In genomic region chr3:193572426-193572908, GRCh38 we compare ENCODE assay signal across 8 cellular contexts. TPM values are rescaled to one million over a fixed set of nuclear protein-coding genes. Genes with fewer than 3 reads are reported as not detected.
DNase-seq lines count a peak whose midpoint lies in the region; ATAC-seq and TF ChIP-seq lines count a peak whose summit lies in the region.

No MANE protein-coding gene starts in this region.

- DNase-seq in NCI-H1105 treated with DMSO at 0.1 percent for 48 hours (lab: John Stamatoyannopoulos, UW) (peak; percentile 76), SK-N-MC (ENCODE audit: low read depth, low spot score) (peak; percentile 61), adipocyte (ENCODE audit: low read depth) (peak; percentile 82), left ventricle myocardium inferior (peak; percentile 18), sigmoid colon (peak; percentile 67), posterior vena cava (ENCODE audit: low spot score) (no peak)

- no peak overlapping the region for H3K4me3 ChIP-seq in SK-N-MC
- H3K4me3 ChIP-seq in adipocyte (ENCODE audit: low read length) = no peak overlapping the region
- no peak overlapping the region for H3K4me3 ChIP-seq in left ventricle myocardium inferior
- no peak overlapping the region for H3K4me3 ChIP-seq in sigmoid colon

- no peaks in the 10 kb centered on the region for H3K27me3 ChIP-seq in adipocyte (replicated peaks; ENCODE audit: control insufficient read depth, insufficient read depth, low read length)
- H3K27me3 ChIP-seq in left ventricle myocardium inferior (ENCODE audit: low read depth) = no peaks in the 10 kb centered on the region
- no peaks in the 10 kb centered on the region for H3K27me3 ChIP-seq in sigmoid colon

- intact Hi-C loops in left ventricle myocardium inferior (cut with micrococcal nuclease) (loop anchor here (10.0 kb wide), 2 partner anchors 108 to 1008 kb away; no protein-coding TSS in a partner anchor), sigmoid colon (cut with DNase I) (loop anchor here (2.0 to 10.0 kb wide), 3 partner anchors 756 to 1108 kb away; no protein-coding TSS in a partner anchor), posterior vena cava (cut with DNase I) (loop anchor here (5.0 to 10.0 kb wide), 2 partner anchors 758 to 760 kb away; no protein-coding TSS in a partner anchor)

- TF ChIP-seq POLR2A in sigmoid colon (IDR thresholded peaks at IDR 0.05) = no peak

- H3K4me1 ChIP-seq in adipocyte (ENCODE audit: control insufficient read depth, insufficient read depth, low read length) = no peaks in the 10 kb centered on the region
- no peaks in the 10 kb centered on the region for H3K4me1 ChIP-seq in left ventricle myocardium inferior
- H3K4me1 ChIP-seq in sigmoid colon = no peaks in the 10 kb centered on the region

- H3K9me3 ChIP-seq in SK-N-MC (ENCODE audit: low read depth, low read length) (no peaks in the 10 kb centered on the region), adipocyte (ENCODE audit: control insufficient read depth, low read length) (no peaks in the 10 kb centered on the region), left ventricle myocardium inferior (replicated peaks) (no peaks in the 10 kb centered on the region), sigmoid colon (no peaks in the 10 kb centered on the region)

- no peak for TF ChIP-seq EP300 in sigmoid colon (IDR thresholded peaks at IDR 0.05)

- WGBS in sigmoid colon, 2 donors = 3 to 13% methylated on average over 10 of the region's 10 CpGs

- H3K36me3 ChIP-seq in SK-N-MC (ENCODE audit: insufficient read depth, low read length) = no peaks in the 10 kb centered on the region
- no peaks in the 10 kb centered on the region for H3K36me3 ChIP-seq in adipocyte (ENCODE audit: control insufficient read depth, insufficient read depth, low read length, severe bottlenecking)
- no peaks in the 10 kb centered on the region for H3K36me3 ChIP-seq in left ventricle myocardium inferior
- no peaks in the 10 kb centered on the region for H3K36me3 ChIP-seq in sigmoid colon

- peak; percentile 57 for ATAC-seq in HG02642 (IDR thresholded peaks at IDR 0.05; ENCODE audit: poor library complexity, unreplicated experiment)

- H3K9ac ChIP-seq in SK-N-MC (ENCODE audit: insufficient read length) (no peak overlapping the region), adipocyte (ENCODE audit: low read length) (no peak overlapping the region)

- TF ChIP-seq CTCF in GM12873 (IDR thresholded peaks at IDR 0.05; ENCODE audit: insufficient read depth, low read depth, low read length, missing control alignments) = peak; percentile 84
- peak; percentile 84 for TF ChIP-seq CTCF in left ventricle myocardium inferior (IDR thresholded peaks at IDR 0.05; ENCODE audit: borderline replicate concordance)
- TF ChIP-seq CTCF in sigmoid colon (IDR thresholded peaks at IDR 0.05) = peak in 3 of 4 experiments; percentile 62 to 67 (median 67)

- no peak overlapping the region for H3K27ac ChIP-seq in SK-N-MC
- H3K27ac ChIP-seq in left ventricle myocardium inferior (replicated peaks) = no peak overlapping the region
- no peak overlapping the region for H3K27ac ChIP-seq in sigmoid colon

RNA-seq across cellular contexts. Expression of gene ATP13A4, which starts 17.8 kb away (rescaled TPM):
- total RNA-seq in left ventricle myocardium inferior (0.52 TPM), sigmoid colon (1 to 10 TPM in 1 of 4 donors, under 1 TPM in 2, not detected in 1; 0.49 to 2.9 (median 0.55) TPM), posterior vena cava (under 1 TPM; 0.14 to 0.33 TPM)
- polyA plus RNA-seq in sigmoid colon = 1 to 10 TPM in 1 of 3 donors, under 1 TPM in 1, not detected in 1; 0.60 to 3.0 TPM

RNA-seq across cellular contexts. Expression of gene OPA1, which starts 20.5 kb away (rescaled TPM):
- total RNA-seq in left ventricle myocardium inferior (124 TPM), sigmoid colon (10 to 100 TPM; 45.9 to 58.7 (median 49.0) TPM), posterior vena cava (10 to 100 TPM; 54.8 to 65.3 TPM)
- 10 to 100 TPM; 20.4 to 28.2 (median 23.7) TPM for polyA plus RNA-seq in sigmoid colon
